8 cellular contexts compared by ENCODE assay signal in the genomic region with DNA sequence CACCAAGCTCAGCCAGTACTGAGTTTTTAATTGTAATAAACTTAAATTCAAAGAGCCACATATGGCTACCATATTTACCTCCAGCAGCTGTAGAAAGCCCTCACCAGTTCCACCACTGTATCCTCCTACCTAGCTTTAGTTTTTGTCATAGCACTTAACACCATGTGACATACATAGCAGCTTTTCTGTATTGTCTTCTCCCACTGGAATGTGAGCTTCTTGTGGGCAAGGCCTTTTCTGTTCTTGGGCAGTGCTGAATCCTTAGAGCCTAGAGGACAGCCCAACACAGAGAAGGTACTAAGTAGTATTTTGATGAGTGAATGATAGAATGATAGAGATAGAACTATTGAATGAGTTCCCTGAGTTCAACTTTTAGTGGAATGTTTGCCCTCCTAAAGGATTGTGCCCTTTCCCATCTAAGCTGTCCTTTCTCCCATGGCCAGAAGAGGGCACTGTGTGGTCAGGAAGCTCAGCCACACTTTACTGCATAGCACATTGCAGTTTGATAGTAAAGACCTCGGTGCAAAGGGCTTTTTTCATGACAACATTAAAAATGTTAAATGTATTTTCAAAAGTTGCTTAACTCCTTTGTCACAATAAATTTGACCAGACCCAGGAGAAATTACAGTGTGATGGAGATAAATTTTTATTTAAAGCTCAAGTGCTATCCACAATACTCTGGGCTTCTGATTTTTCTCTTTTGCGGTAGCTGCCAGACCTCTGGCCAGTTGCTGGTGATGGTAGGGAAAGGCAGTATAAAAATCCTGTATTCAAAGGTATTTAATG.
A peak's percentile ranks its signal among the peaks of the same experiment; 100 is the strongest.
DNase-seq lines count a peak whose midpoint lies in the region; ATAC-seq, FAIRE-seq and TF ChIP-seq lines count a peak whose summit lies in the region.

No MANE protein-coding gene starts in this region.

- intact Hi-C loops in uterus (cut with DNase I; ENCODE audit: low total_unique reads), result no loop called here

- TF ChIP-seq CTCF in D721Med (IDR thresholded peaks at IDR 0.05; ENCODE audit: insufficient read depth, missing control alignments) (peak; percentile 96), parathyroid adenoma (IDR thresholded peaks at IDR 0.05) (peak; percentile 87), uterus (IDR thresholded peaks at IDR 0.05) (peak; percentile 85 to 88 (median 86))

- FAIRE-seq in D721Med (lab: Jason Lieb, UNC), result peak; percentile 85

- no peak overlapping the region for H2AFZ ChIP-seq in parathyroid adenoma

- no peak for TF ChIP-seq POLR2A in uterus (IDR thresholded peaks at IDR 0.05)

- peak; percentile 91 for ATAC-seq in GM21515 (IDR thresholded peaks at IDR 0.05; ENCODE audit: unreplicated experiment)

- H3K9me3 ChIP-seq in SJCRH30 (replicated peaks) (no peaks in the 10 kb centered on the region), parathyroid adenoma (ENCODE audit: control insufficient read depth, low read length) (no peaks in the 10 kb centered on the region), uterus (no peaks in the 10 kb centered on the region)

- H3K4me3 ChIP-seq in SJCRH30, result no peak overlapping the region
- H3K4me3 ChIP-seq in parathyroid adenoma (ENCODE audit: low read depth, low read length), result no peak overlapping the region
- H3K4me3 ChIP-seq in uterus, result no peak overlapping the region

- DNase-seq in D721Med (ENCODE audit: insufficient read length, low spot score), result peak; percentile 32
- DNase-seq in Kasumi-1 (lab: John Stamatoyannopoulos, UW), result peak; percentile 46 to 80
- DNase-seq in SJCRH30, result peak; percentile 61 to 84
- DNase-seq in activated effector memory CD4-positive, alpha-beta T cell treated with anti-CD3 and anti-CD28 coated beads, Interleukin-2, amount 50 U/mL, for 16 hours, result peak; percentile 85
- DNase-seq in germinal center (ENCODE audit: low spot score), result peak; percentile 38
- peak; percentile 62 to 74 for DNase-seq in uterus

- H3K9ac ChIP-seq in parathyroid adenoma, result no peak overlapping the region

- peaks cover 59% of the 10 kb centered on the region for H3K36me3 ChIP-seq in SJCRH30
- H3K36me3 ChIP-seq in parathyroid adenoma (ENCODE audit: control insufficient read depth, insufficient read depth, low read length), result no peaks in the 10 kb centered on the region
- H3K36me3 ChIP-seq in uterus, result no peaks in the 10 kb centered on the region

- H3K4me1 ChIP-seq in SJCRH30 (no peaks in the 10 kb centered on the region), parathyroid adenoma (no peaks in the 10 kb centered on the region), uterus (no peaks in the 10 kb centered on the region)

- H3K27me3 ChIP-seq in SJCRH30 (no peaks in the 10 kb centered on the region), parathyroid adenoma (ENCODE audit: control insufficient read depth, insufficient read depth, low read length) (no peaks in the 10 kb centered on the region), uterus (no peaks in the 10 kb centered on the region)

- H3K79me2 ChIP-seq in parathyroid adenoma, result no peaks in the 10 kb centered on the region

- H3K27ac ChIP-seq in SJCRH30 (no peak overlapping the region), parathyroid adenoma (no peak overlapping the region), uterus (peak overlapping the region; percentile 58 to 73)

- H3K4me2 ChIP-seq in parathyroid adenoma (ENCODE audit: low read length), result no peak overlapping the region

Comparison
In these comparisons a context has a peak if more than half of its experiments do, and no peak if none do; other contexts are left out.
1. DNase-seq: peak in every context shown above with its lines; median percentile 85 in activated effector memory CD4-positive, alpha-beta T cell treated with anti-CD3 and anti-CD28 coated beads, Interleukin-2, amount 50 U/mL, for 16 hours; 72 in SJCRH30; 68 in uterus; 63 in Kasumi-1; 38 in germinal center; 32 in D721Med.
2. H3K27ac ChIP-seq: peak in uterus (2 of 2); none in SJCRH30 (single experiment) and parathyroid adenoma (single experiment).
3. Peak in every context shown above with its lines, with median percentiles within 50 percentile points of each other: CTCF ChIP-seq.